In the genomic region with DNA sequence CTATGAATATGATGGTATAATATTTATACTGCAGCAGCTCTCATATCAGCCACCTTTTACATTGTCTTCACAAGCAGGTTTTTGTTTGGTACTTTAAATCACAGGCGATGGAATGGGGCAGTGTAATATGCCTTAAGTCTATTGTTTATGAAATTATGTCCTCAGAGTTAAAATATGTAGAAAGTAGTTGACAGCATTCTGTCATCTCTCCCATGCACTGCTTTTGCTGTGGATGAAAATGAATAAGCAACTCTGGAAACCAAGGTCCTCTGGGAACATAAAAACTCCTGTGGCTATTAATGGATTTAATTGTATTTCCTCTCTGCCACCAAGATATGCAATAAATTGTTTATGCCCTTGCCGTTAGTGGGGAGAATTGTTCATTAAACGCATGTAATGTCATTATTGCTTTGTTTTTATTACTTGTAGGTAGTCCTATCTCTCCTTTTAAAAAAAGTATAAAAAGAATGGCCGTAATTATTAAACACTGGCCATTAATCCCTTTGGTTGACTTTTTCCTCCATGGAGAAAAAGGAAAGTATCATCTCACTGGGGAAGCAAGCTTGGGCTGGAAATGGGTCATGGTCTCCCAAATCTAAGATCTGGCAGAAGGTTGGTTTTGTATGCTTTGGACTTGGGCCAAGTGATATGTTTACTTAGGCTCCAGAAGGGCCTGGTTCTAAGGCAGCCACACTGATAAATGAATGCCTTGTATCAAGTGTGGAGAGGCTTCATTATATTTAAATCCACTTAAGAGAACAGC, we compare ENCODE assay signal across 9 cellular contexts. TPM values are rescaled to one million over a fixed set of nuclear protein-coding genes. Genes with fewer than 3 reads are reported as not detected.
DNase-seq lines count a peak whose midpoint lies in the region; ATAC-seq and TF ChIP-seq lines count a peak whose summit lies in the region.
"Had no signal": no experiment of that assay in that cellular context is flagged by ENCODE, and none has a peak within 500 bp of the region (broad histone marks: within the 10 kb centered on the region; RNA-seq: fewer than 3 reads in every experiment).

No MANE protein-coding gene starts in this region.

- H3K4me1 Mint-ChIP-seq in activated CD8-positive, alpha-beta T cell treated with anti-CD3 and anti-CD28 coated beads, Interleukin-2, amount 10 ng/mL, durations not matched to agents 7 days and 5 days (ENCODE audit: low read depth): peaks cover 66% of the 10 kb centered on the region
- peaks cover 63% of the 10 kb centered on the region for H3K4me1 Mint-ChIP-seq in mesothelial cell of epicardium

- H3K9me3 Mint-ChIP-seq in activated CD8-positive, alpha-beta T cell treated with anti-CD3 and anti-CD28 coated beads, Interleukin-2, amount 10 ng/mL, durations not matched to agents 7 days and 5 days (ENCODE audit: insufficient read depth): no peaks in the 10 kb centered on the region
- no peaks in the 10 kb centered on the region for H3K9me3 Mint-ChIP-seq in mesothelial cell of epicardium

- in situ Hi-C loops in ACHN (cut with HindIII; ENCODE audit: low pct_ligation_motif_present, low pct_unique_long_range_greater_than_20kb, low sequenced_read_pairs): no loop called here

- CTCF ChIA-PET in activated CD8-positive, alpha-beta T cell treated with anti-CD3 and anti-CD28 coated beads, Interleukin-2, amount 10 ng/mL, durations not matched to agents 7 days and 5 days (lab: Charles Lee): interaction anchor here (0.7 to 6.6 kb wide), 5 partner anchors 14 to 175 kb away, joined by 3 to 88 read pairs (median 3); a partner anchor contains a TSS

- DNase-seq in DMS153 (lab: John Stamatoyannopoulos, UW) (peak; percentile 74), NCI-H187 treated with DMSO at 0.1 percent for 48 hours (lab: John Stamatoyannopoulos, UW) (peak; percentile 65), mesothelial cell of epicardium (ENCODE audit: low spot score in 2 of 2, unreplicated experiment in 2 of 2) (no peak), ACHN (no peak), OCI-M2 (lab: John Stamatoyannopoulos, UW; ENCODE audit: unreplicated experiment) (no peak)
- DNase-seq in activated CD8-positive, alpha-beta T cell treated with anti-CD3 and anti-CD28 coated beads, Interleukin-2, amount 10 ng/mL, durations not matched to agents 7 days and 5 days: no peak
- DNase-seq: stimulated activated CD4-positive, alpha-beta T cell treated with anti-CD3 and anti-CD28 coated beads, Interleukin-12 subunit alpha, Interleukin-12 subunit beta, amount 100 ng/mL, for 4 hours had no signal

- no peak for ATAC-seq in activated CD8-positive, alpha-beta T cell treated with anti-CD3 and anti-CD28 coated beads, Interleukin-2, amount 10 ng/mL, durations not matched to agents 7 days and 5 days
- ATAC-seq in GM21529 (IDR thresholded peaks at IDR 0.05; ENCODE audit: unreplicated experiment): no peak
- ATAC-seq in GM21786 (IDR thresholded peaks at IDR 0.05; ENCODE audit: unreplicated experiment): no peak

- no peaks in the 10 kb centered on the region for H3K27me3 Mint-ChIP-seq in activated CD8-positive, alpha-beta T cell treated with anti-CD3 and anti-CD28 coated beads, Interleukin-2, amount 10 ng/mL, durations not matched to agents 7 days and 5 days (ENCODE audit: low read depth)
- H3K27me3 Mint-ChIP-seq in mesothelial cell of epicardium (ENCODE audit: low read depth): no peaks in the 10 kb centered on the region

- H3K36me3 Mint-ChIP-seq in activated CD8-positive, alpha-beta T cell treated with anti-CD3 and anti-CD28 coated beads, Interleukin-2, amount 10 ng/mL, durations not matched to agents 7 days and 5 days (ENCODE audit: low read depth): peaks cover 23% of the 10 kb centered on the region
- H3K36me3 Mint-ChIP-seq in mesothelial cell of epicardium: peaks cover 6% of the 10 kb centered on the region

- H3K27ac Mint-ChIP-seq in activated CD8-positive, alpha-beta T cell treated with anti-CD3 and anti-CD28 coated beads, Interleukin-2, amount 10 ng/mL, durations not matched to agents 7 days and 5 days: peak overlapping the region; percentile 35
- H3K27ac Mint-ChIP-seq in mesothelial cell of epicardium: peak overlapping the region; percentile 90

- POLR2A ChIA-PET in activated CD8-positive, alpha-beta T cell treated with anti-CD3 and anti-CD28 coated beads, Interleukin-2, amount 10 ng/mL, durations not matched to agents 7 days and 5 days (lab: Charles Lee): interaction anchor here (1.7 kb wide), 1 partner anchor 12 kb away, joined by 4 read pairs; no protein-coding TSS in a partner anchor

- H3K4me3 Mint-ChIP-seq in activated CD8-positive, alpha-beta T cell treated with anti-CD3 and anti-CD28 coated beads, Interleukin-2, amount 10 ng/mL, durations not matched to agents 7 days and 5 days: no peak overlapping the region
- H3K4me3 Mint-ChIP-seq in mesothelial cell of epicardium: no peak overlapping the region

- no peak for TF ChIP-seq CTCF in mesothelial cell of epicardium (IDR thresholded peaks at IDR 0.05; ENCODE audit: unreplicated experiment)

RNA-seq across cellular contexts. Expression of a gene that starts 13.0 kb away (rescaled TPM):
- 10 to 100 TPM; 84.6 to 91.6 TPM for total RNA-seq in activated CD8-positive, alpha-beta T cell treated with anti-CD3 and anti-CD28 coated beads, Interleukin-2, amount 10 ng/mL, durations not matched to agents 7 days and 5 days
- total RNA-seq in mesothelial cell of epicardium: 81.6 to 88.0 TPM (median 87.0 TPM) in 3 replicates

RNA-seq across cellular contexts. Expression of a gene that starts 31.0 kb away (rescaled TPM):
- total RNA-seq in activated CD8-positive, alpha-beta T cell treated with anti-CD3 and anti-CD28 coated beads, Interleukin-2, amount 10 ng/mL, durations not matched to agents 7 days and 5 days: 100 to 1,000 TPM; 241 to 253 TPM
- 182 to 201 TPM (median 195 TPM) in 3 replicates for total RNA-seq in mesothelial cell of epicardium

RNA-seq across cellular contexts. Expression of a gene that starts 34.2 kb away (rescaled TPM):
- total RNA-seq in activated CD8-positive, alpha-beta T cell treated with anti-CD3 and anti-CD28 coated beads, Interleukin-2, amount 10 ng/mL, durations not matched to agents 7 days and 5 days: not detected
- total RNA-seq in mesothelial cell of epicardium: 4.7 to 5.7 TPM (median 4.9 TPM) in 3 replicates

RNA-seq across cellular contexts. Expression of a gene that starts 56.8 kb away (rescaled TPM):
- not detected for total RNA-seq in activated CD8-positive, alpha-beta T cell treated with anti-CD3 and anti-CD28 coated beads, Interleukin-2, amount 10 ng/mL, durations not matched to agents 7 days and 5 days
- not detected in 3 replicates for total RNA-seq in mesothelial cell of epicardium

Comparison
In these comparisons a context has a peak if more than half of its experiments do, and no peak if none do; other contexts are left out.
1. DNase-seq: peak in DMS153 (single experiment) and NCI-H187 treated with DMSO at 0.1 percent for 48 hours (single experiment); none in activated CD8-positive, alpha-beta T cell treated with anti-CD3 and anti-CD28 coated beads, Interleukin-2, amount 10 ng/mL, durations not matched to agents 7 days and 5 days (single experiment), mesothelial cell of epicardium (0 of 2), ACHN (single experiment) and OCI-M2 (single experiment).